1 cellular context compared by ENCODE assay signal in the genomic region with DNA sequence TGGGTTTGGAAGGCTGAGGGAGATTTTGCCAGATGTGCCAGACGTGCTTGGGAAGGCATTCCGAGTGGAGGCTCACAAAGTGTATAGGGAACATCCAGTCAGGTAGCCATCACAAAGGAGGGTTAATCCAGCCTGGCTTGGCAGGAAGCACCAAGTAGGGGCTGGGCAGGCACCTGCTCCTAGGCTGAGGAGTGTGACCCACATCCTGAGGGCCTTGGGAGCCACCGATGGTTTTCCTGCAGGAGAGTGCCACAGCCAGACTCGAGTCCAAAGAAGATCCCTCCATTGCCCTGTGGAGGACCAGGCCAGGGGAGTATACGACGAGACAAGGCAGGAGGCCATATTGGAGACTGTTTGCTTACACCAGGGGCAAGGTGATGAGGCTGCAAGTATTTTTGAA.
TF ChIP-seq lines count a peak whose summit lies in the region.

No MANE protein-coding gene starts in this region.

TF ChIP-seq in IMR-90, 13 proteins besides CTCF, POLR2A, EP300 and RAD21:
- no peak for TF ChIP-seq FOS (IDR thresholded peaks at IDR 0.05; ENCODE audit: low read depth, low read length)
- no peak for TF ChIP-seq MAFK (IDR thresholded peaks at IDR 0.05; ENCODE audit: low read depth, low read length)
- no peak for TF ChIP-seq SMC3 (IDR thresholded peaks at IDR 0.05; ENCODE audit: low read depth, low read length)
- no peak for TF ChIP-seq BHLHE40 (IDR thresholded peaks at IDR 0.05; ENCODE audit: low read depth, low read length)
- TF ChIP-seq CHD1 (IDR thresholded peaks at IDR 0.05; ENCODE audit: low read depth, low read length) = no peak
- TF ChIP-seq RFX5 (IDR thresholded peaks at IDR 0.05; ENCODE audit: low read depth, low read length) = no peak
- no peak for TF ChIP-seq RCOR1 (IDR thresholded peaks at IDR 0.05; ENCODE audit: insufficient replicate concordance, low read length)
- TF ChIP-seq, protein P1, sequence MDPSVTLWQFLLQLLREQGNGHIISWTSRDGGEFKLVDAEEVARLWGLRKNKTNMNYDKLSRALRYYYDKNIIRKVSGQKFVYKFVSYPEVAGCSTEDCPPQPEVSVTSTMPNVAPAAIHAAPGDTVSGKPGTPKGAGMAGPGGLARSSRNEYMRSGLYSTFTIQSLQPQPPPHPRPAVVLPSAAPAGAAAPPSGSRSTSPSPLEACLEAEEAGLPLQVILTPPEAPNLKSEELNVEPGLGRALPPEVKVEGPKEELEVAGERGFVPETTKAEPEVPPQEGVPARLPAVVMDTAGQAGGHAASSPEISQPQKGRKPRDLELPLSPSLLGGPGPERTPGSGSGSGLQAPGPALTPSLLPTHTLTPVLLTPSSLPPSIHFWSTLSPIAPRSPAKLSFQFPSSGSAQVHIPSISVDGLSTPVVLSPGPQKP (IDR thresholded peaks at IDR 0.05; ENCODE audit: borderline replicate concordance, low read depth, low read length) = no peak
- TF ChIP-seq NFE2L2 (IDR thresholded peaks at IDR 0.05; ENCODE audit: low read depth, low read length) = no peak
- no peak for TF ChIP-seq MAZ (IDR thresholded peaks at IDR 0.05; ENCODE audit: borderline replicate concordance, low read depth, low read length)
